Comparison of ENCODE assay signal across 26 cellular contexts in genomic region chr3:168859143-168859542, GRCh38.
"Had no signal": no experiment of that assay in that cellular context is flagged by ENCODE, and none has a peak within 500 bp of the region (broad histone marks: within the 10 kb centered on the region; RNA-seq: fewer than 3 reads in every experiment).

No MANE protein-coding gene starts in this region.

- H3K27ac Mint-ChIP-seq: mesothelial cell of epicardium; nephron progenitor cell; stimulated activated memory B cell treated with anti-CD40 and anti-IgM and Interleukin-4, amounts not matched to agents 10 μg/mL and 1 μg/mL and 100 μg/mL, for 72 hours had no signal

- ATAC-seq: gastrocnemius medialis; heart left ventricle; lower lobe of right lung; stimulated activated memory B cell treated with anti-CD40 and anti-IgM and Interleukin-4, amounts not matched to agents 10 μg/mL and 1 μg/mL and 100 μg/mL, for 72 hours; upper lobe of right lung had no signal

- DNase-seq: activated CD4-positive, alpha-beta T cell treated with anti-CD3 and anti-CD28 coated beads for 1 hour; activated CD8-positive, alpha-beta memory T cell treated with anti-CD3 and anti-CD28 coated beads for 24 hours; activated CD8-positive, alpha-beta memory T cell treated with anti-CD3 and anti-CD28 coated beads, Interleukin-2, amount 50 U/mL, for 48 hours; activated effector memory CD4-positive, alpha-beta T cell treated with Interleukin-2 at 50 U/mL for 16 hours; activated naive CD4-positive, alpha-beta T cell treated with anti-CD3 and anti-CD28 coated beads, Interleukin-2, amount 50 U/mL, for 16 hours; activated T-cell treated with anti-CD3 and anti-CD28 coated beads, Interleukin-2, amount 50 U/mL, for 48 hours; cerebellar nuclear complex; cortex of kidney; gastrocnemius medialis; heart left ventricle; lower lobe of right lung; nephron progenitor cell; occipital lobe; stimulated activated CD4-positive, alpha-beta T cell treated with anti-CD3 and anti-CD28 coated beads, Interleukin-15, amount 100 ng/mL, for 24 hours; stimulated activated CD4-positive, alpha-beta T cell treated with anti-CD3 and anti-CD28 coated beads, Interleukin-4, amount 100 ng/mL, for 4 hours; SW 1271; T-helper 2 cell; upper lobe of right lung; WERI-Rb-1 had no signal

- H3K27me3 ChIP-seq: ascending aorta, breast epithelium, gastrocnemius medialis, right atrium auricular region, upper lobe of right lung had no signal

- H3K27me3 Mint-ChIP-seq: stimulated activated memory B cell treated with anti-CD40 and anti-IgM and Interleukin-4, amounts not matched to agents 10 μg/mL and 1 μg/mL and 100 μg/mL, for 72 hours had no signal

- H3K9me3 ChIP-seq: ascending aorta, breast epithelium, gastrocnemius medialis, lower lobe of right lung, right atrium auricular region, thoracic aorta, upper lobe of right lung had no signal

- H3K4me1 Mint-ChIP-seq: nephron progenitor cell; stimulated activated memory B cell treated with anti-CD40 and anti-IgM and Interleukin-4, amounts not matched to agents 10 μg/mL and 1 μg/mL and 100 μg/mL, for 72 hours had no signal

- H3K4me3 ChIP-seq: ascending aorta, breast epithelium, gastrocnemius medialis, heart left ventricle, lower lobe of right lung, right atrium auricular region, skin epidermis, thoracic aorta, upper lobe of right lung had no signal

- H3K36me3 ChIP-seq: ascending aorta, gastrocnemius medialis, heart left ventricle, lower lobe of right lung, right atrium auricular region, thoracic aorta, upper lobe of right lung, WERI-Rb-1 had no signal

- H3K4me3 Mint-ChIP-seq: mesothelial cell of epicardium; nephron progenitor cell; stimulated activated memory B cell treated with anti-CD40 and anti-IgM and Interleukin-4, amounts not matched to agents 10 μg/mL and 1 μg/mL and 100 μg/mL, for 72 hours had no signal

- H3K27ac ChIP-seq: ascending aorta, breast epithelium, gastrocnemius medialis, heart left ventricle, lower lobe of right lung, right atrium auricular region, skin epidermis, thoracic aorta, upper lobe of right lung, WERI-Rb-1 had no signal

- H3K4me1 ChIP-seq: ascending aorta, breast epithelium, gastrocnemius medialis, heart left ventricle, lower lobe of right lung, right atrium auricular region, upper lobe of right lung had no signal

- H3K36me3 Mint-ChIP-seq: stimulated activated memory B cell treated with anti-CD40 and anti-IgM and Interleukin-4, amounts not matched to agents 10 μg/mL and 1 μg/mL and 100 μg/mL, for 72 hours had no signal
